ENCODE assay signal across 11 cellular contexts in the genomic region with DNA sequence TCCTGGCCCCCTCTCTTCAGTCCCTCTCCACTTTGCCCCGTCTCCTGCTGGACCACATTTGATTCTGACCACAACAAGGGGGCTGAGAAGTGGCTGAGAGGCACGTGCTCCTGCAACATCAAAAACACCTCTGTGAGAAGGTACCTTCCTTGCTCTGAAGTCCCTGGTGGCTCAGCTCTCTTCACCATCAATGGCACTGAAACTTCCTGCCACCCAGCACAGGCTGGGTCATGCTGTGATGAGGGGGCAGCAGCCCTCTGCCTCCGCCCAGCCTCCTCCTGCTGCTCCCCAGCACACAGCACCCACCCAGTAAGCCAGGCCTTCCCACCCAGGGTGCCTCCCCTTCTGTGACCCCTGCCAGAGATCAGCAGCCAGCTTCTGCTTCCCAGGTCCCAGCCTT. TPM values are rescaled to one million over a fixed set of nuclear protein-coding genes. Genes with fewer than 3 reads are reported as not detected.
A peak's percentile ranks its signal among the peaks of the same experiment; 100 is the strongest.
DNase-seq lines count a peak whose midpoint lies in the region; ATAC-seq and TF ChIP-seq lines count a peak whose summit lies in the region.
"Had no signal": no experiment of that assay in that cellular context is flagged by ENCODE, and none has a peak within 500 bp of the region (broad histone marks: within the 10 kb centered on the region; RNA-seq: fewer than 3 reads in every experiment).

No MANE protein-coding gene starts in this region.

- TF ChIP-seq CTCF in Caco-2 (IDR thresholded peaks at IDR 0.05; ENCODE audit: insufficient read depth in 1 of 2, low read depth in 1 of 2, low read length in 1 of 2, severe bottlenecking in 1 of 2, unreplicated experiment in 1 of 2) (no peak), OCI-LY1 (IDR thresholded peaks at IDR 0.05; ENCODE audit: low read length) (no peak), sigmoid colon (IDR thresholded peaks at IDR 0.05) (no peak), suprapubic skin (IDR thresholded peaks at IDR 0.05) (no peak)

- peak overlapping the region; percentile 46 for H3K27ac Mint-ChIP-seq in Caco-2 (ENCODE audit: unreplicated experiment)
- H3K27ac Mint-ChIP-seq: activated T-helper 2 cell treated with anti-CD3 and anti-CD28 coated beads, Interferon-gamma antibody, Interleukin-2, Interleukin-4, amounts not matched to agents 10 μg/mL and 5 μg/mL and 100 μg/mL, durations not matched to agents 14 hours and 24 hours and 36 hours had no signal

- peaks cover 95% of the 10 kb centered on the region for H3K79me2 ChIP-seq in OCI-LY1 (ENCODE audit: insufficient read depth, low read length)

- ATAC-seq in HG02588 (IDR thresholded peaks at IDR 0.05; ENCODE audit: unreplicated experiment) (no peak), GM21390 (IDR thresholded peaks at IDR 0.05; ENCODE audit: unreplicated experiment) (no peak)

- H2AFZ ChIP-seq in OCI-LY1 (ENCODE audit: low read length): no peak overlapping the region

- H3K9me3 Mint-ChIP-seq in Caco-2 (ENCODE audit: unreplicated experiment): no peaks in the 10 kb centered on the region
- H3K9me3 Mint-ChIP-seq: activated T-helper 2 cell treated with anti-CD3 and anti-CD28 coated beads, Interferon-gamma antibody, Interleukin-2, Interleukin-4, amounts not matched to agents 10 μg/mL and 5 μg/mL and 100 μg/mL, durations not matched to agents 14 hours and 24 hours and 36 hours had no signal

- H3K9me3 ChIP-seq in Caco-2 (no peaks in the 10 kb centered on the region), OCI-LY1 (ENCODE audit: low read length) (no peaks in the 10 kb centered on the region), sigmoid colon (no peaks in the 10 kb centered on the region), suprapubic skin (no peaks in the 10 kb centered on the region)

- WGBS in sigmoid colon, 2 donors: 68 to 94% methylated on average over 3 of the region's 3 CpGs
- WGBS in suprapubic skin: 92% methylated on average over 3 of the region's 3 CpGs

- intact Hi-C loops in Caco-2 (cut with micrococcal nuclease; ENCODE audit: unreplicated experiment) (no loop called here), sigmoid colon (cut with DNase I) (loop anchor here (10.0 kb wide), 1 partner anchor 2001 kb away; a partner anchor contains a TSS)

- no peaks in the 10 kb centered on the region for H3K27me3 Mint-ChIP-seq in Caco-2 (ENCODE audit: insufficient read depth, unreplicated experiment)

- no peaks in the 10 kb centered on the region for H3F3A ChIP-seq in OCI-LY1 (ENCODE audit: insufficient read depth, low read length)

- H3K36me3 ChIP-seq in Caco-2 (ENCODE audit: control insufficient read depth, insufficient read depth, low read length) (peaks cover 4% of the 10 kb centered on the region), OCI-LY1 (ENCODE audit: insufficient read depth, low read length) (peaks cover 85% of the 10 kb centered on the region), sigmoid colon (peaks cover 0 to 16% (median 0%) of the 10 kb centered on the region in 4 donors), suprapubic skin (peaks cover 4% of the 10 kb centered on the region)

- no peaks in the 10 kb centered on the region for H3K9me2 ChIP-seq in OCI-LY1 (ENCODE audit: low read depth, low read length)

- DNase-seq in Caco-2 (no peak), sigmoid colon (no peak), suprapubic skin (ENCODE audit: low spot score in 2 of 2) (no peak)
- DNase-seq in effector CD8-positive, alpha-beta T cell (lab: John Stamatoyannopoulos, UW): peak; percentile 9
- DNase-seq: NCI-H1048; Right ventricle myocardium superior; stimulated activated CD8-positive, alpha-beta memory T cell treated with anti-CD3 and anti-CD28 coated beads, Interleukin-4, amount 100 ng/mL, for 48 hours had no signal

- POLR2A ChIA-PET in Caco-2 (lab: Charles Lee): interaction anchor here (4.8 kb wide), 1 partner anchor 12 kb away, joined by 39 read pairs; a partner anchor contains a TSS

- H3K4me1 ChIP-seq in Caco-2 (peaks cover 41% of the 10 kb centered on the region), OCI-LY1 (ENCODE audit: insufficient read depth, low read length, severe bottlenecking) (peaks cover 54% of the 10 kb centered on the region), sigmoid colon (peaks cover 0 to 69% (median 66%) of the 10 kb centered on the region in 4 donors), suprapubic skin (peaks cover 42% of the 10 kb centered on the region)

- peak overlapping the region; percentile 8; the same call in 1 of the 2 replicates for H3K4me2 ChIP-seq in OCI-LY1 (ENCODE audit: low read length)

- TF ChIP-seq EP300 in sigmoid colon (IDR thresholded peaks at IDR 0.05) (no peak), suprapubic skin (IDR thresholded peaks at IDR 0.05) (no peak)

- TF ChIP-seq POLR2A in sigmoid colon (IDR thresholded peaks at IDR 0.05): no peak
- no peak for TF ChIP-seq POLR2A in suprapubic skin (IDR thresholded peaks at IDR 0.05)

- no peaks in the 10 kb centered on the region for H3K27me3 ChIP-seq in Caco-2 (replicated peaks; ENCODE audit: control insufficient read depth, insufficient read depth, low read length)
- no peaks in the 10 kb centered on the region for H3K27me3 ChIP-seq in OCI-LY1 (ENCODE audit: insufficient read depth, low read length)
- no peaks in the 10 kb centered on the region for H3K27me3 ChIP-seq in sigmoid colon
- no peaks in the 10 kb centered on the region for H3K27me3 ChIP-seq in suprapubic skin

- peaks cover 24% of the 10 kb centered on the region for H3K4me1 Mint-ChIP-seq in Caco-2 (ENCODE audit: low read depth, unreplicated experiment)

- H3K36me3 Mint-ChIP-seq in Caco-2 (ENCODE audit: insufficient read depth, unreplicated experiment): no peaks in the 10 kb centered on the region

- no peaks in the 10 kb centered on the region for H4K20me1 ChIP-seq in OCI-LY1 (ENCODE audit: insufficient read depth, low read length)

- CTCF ChIA-PET in Caco-2 (lab: Charles Lee): interaction anchor here (0.6 kb wide), 1 partner anchor 33 kb away, joined by 3 read pairs; no protein-coding TSS in a partner anchor

- H3K4me3 Mint-ChIP-seq in Caco-2 (ENCODE audit: unreplicated experiment): no peak overlapping the region

- H3K27ac ChIP-seq in OCI-LY1 (ENCODE audit: low read depth, low read length, poor library complexity, severe bottlenecking) (peak overlapping the region; percentile 100), sigmoid colon (peak overlapping the region; percentile 99 to 100 (median 99)), suprapubic skin (no peak overlapping the region)

- no peak overlapping the region; the same call in 1 of the 2 replicates for H3K9ac ChIP-seq in OCI-LY1 (ENCODE audit: low read length)

- no peak overlapping the region for H3K4me3 ChIP-seq in Caco-2 (ENCODE audit: low read depth, low read length)
- H3K4me3 ChIP-seq in OCI-LY1 (ENCODE audit: low read depth, low read length, poor library complexity, severe bottlenecking): no peak overlapping the region
- no peak overlapping the region for H3K4me3 ChIP-seq in sigmoid colon
- no peak overlapping the region for H3K4me3 ChIP-seq in suprapubic skin

- no TSS peak for BruUV-seq in Caco-2 (replicated peaks; lab: Mats Ljungman, UMichigan)

RNA-seq across cellular contexts. Expression of a gene that starts 10.3 kb away (rescaled TPM):
- total RNA-seq in Caco-2 (2022): 180 and 194 TPM in 2 replicates
- total RNA-seq in sigmoid colon: 10 to 100 TPM; 24.8 to 46.0 (median 29.3) TPM
- polyA plus RNA-seq in sigmoid colon: 10 to 100 TPM in 2 of 3 donors, 1 to 10 TPM in 1; 7.8 to 23.2 (median 11.3) TPM
- 100 to 1,000 TPM in 1 of 4 donors, 10 to 100 TPM in 3; 48.5 to 169 (median 54.1) TPM for total RNA-seq in suprapubic skin
